In the genomic region with DNA sequence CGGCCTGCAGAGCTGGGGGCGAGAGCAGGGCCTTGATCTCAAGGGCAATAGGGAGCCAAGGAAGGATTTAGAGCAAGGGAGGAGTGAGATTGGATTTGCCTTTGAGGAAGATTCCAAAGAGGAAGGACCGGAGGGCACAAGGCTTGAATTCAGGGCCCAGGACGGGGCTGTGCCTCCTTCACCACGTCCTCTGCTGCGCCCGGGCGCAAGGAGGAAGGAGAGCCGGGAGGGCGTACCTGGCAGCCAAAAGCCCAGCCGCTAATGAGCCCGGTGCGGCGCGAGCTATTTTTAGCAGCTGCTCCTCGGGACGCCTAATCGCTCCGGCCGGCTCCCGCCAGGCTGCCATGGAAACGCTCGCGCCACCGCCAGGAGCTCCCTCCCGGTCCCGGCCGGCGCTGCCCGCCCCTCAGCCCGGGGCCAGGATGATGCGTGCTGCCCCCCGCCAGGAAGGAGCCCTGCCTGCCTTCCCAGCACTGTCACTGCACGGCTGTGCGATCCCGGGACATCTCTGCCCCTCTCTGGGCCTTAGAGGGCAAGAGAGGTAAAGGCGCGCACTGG, we compare ENCODE assay signal across 9 cellular contexts. TPM values are rescaled to one million over a fixed set of nuclear protein-coding genes. Genes with fewer than 3 reads are reported as not detected.
DNase-seq lines count a peak whose midpoint lies in the region; ATAC-seq and TF ChIP-seq lines count a peak whose summit lies in the region.
"Had no signal": no experiment of that assay in that cellular context is flagged by ENCODE, and none has a peak within 500 bp of the region (broad histone marks: within the 10 kb centered on the region; RNA-seq: fewer than 3 reads in every experiment).

No MANE protein-coding gene starts in this region.

- H3K27ac ChIP-seq in iPS-18a (ENCODE audit: low read length) (peak overlapping the region; percentile 57), thoracic aorta (no peak overlapping the region)

- DNase-seq in NCI-H1436 (lab: John Stamatoyannopoulos, UW), result peak; percentile 52
- no peak for DNase-seq in NCI-H1436 treated with DMSO at 0.1 percent for 48 hours (lab: John Stamatoyannopoulos, UW)
- DNase-seq in astrocyte of the spinal cord (ENCODE audit: low read depth, low spot score), result peak; percentile 61
- DNase-seq in thoracic aorta (ENCODE audit: low spot score), result no peak
- no peak for DNase-seq in stimulated activated CD8-positive, alpha-beta memory T cell treated with anti-CD3 and anti-CD28 coated beads, Interleukin-4, amount 100 ng/mL, for 48 hours
- DNase-seq in activated naive CD4-positive, alpha-beta T cell treated with anti-CD3 and anti-CD28 coated beads, Interleukin-2, amount 50 U/mL, for 16 hours, result no peak
- DNase-seq: activated T-cell treated with anti-CD3 and anti-CD28 coated beads for 4 hours had no signal

- H3K4me1 ChIP-seq in iPS-18a (ENCODE audit: control insufficient read depth, low read depth, low read length) (peaks cover 8% of the 10 kb centered on the region), thoracic aorta (ENCODE audit: control insufficient read depth in 1 of 2, low read depth in 2 of 2) (peaks cover 6 to 8% of the 10 kb centered on the region in 2 donors)

- in situ Hi-C loops in astrocyte of the spinal cord (cut with HindIII; ENCODE audit: low sequenced_read_pairs), result no loop called here

- H3K9ac ChIP-seq in iPS-18a (ENCODE audit: low read length), result peak overlapping the region; percentile 12

- H3K9me3 ChIP-seq in iPS-18a (ENCODE audit: control insufficient read depth, low read depth, low read length) (peaks cover 3% of the 10 kb centered on the region), thoracic aorta (peaks cover 14% of the 10 kb centered on the region)

- TF ChIP-seq CTCF in astrocyte of the spinal cord (IDR thresholded peaks at IDR 0.05; ENCODE audit: low read depth, low read length), result no peak
- TF ChIP-seq CTCF in thoracic aorta (IDR thresholded peaks at IDR 0.05), result no peak

- H3K36me3 ChIP-seq in iPS-18a (ENCODE audit: control insufficient read depth, low read depth, low read length) (no peaks in the 10 kb centered on the region), thoracic aorta (no peaks in the 10 kb centered on the region)

- no peaks in the 10 kb centered on the region for H3K27me3 ChIP-seq in iPS-18a (ENCODE audit: control insufficient read depth, insufficient read depth, low read length)
- no peaks in the 10 kb centered on the region for H3K27me3 ChIP-seq in thoracic aorta (replicated peaks; ENCODE audit: insufficient read depth)

- no peak overlapping the region for H3K4me3 ChIP-seq in astrocyte of the spinal cord (ENCODE audit: low read depth, low read length)
- peak overlapping the region; percentile 33 for H3K4me3 ChIP-seq in iPS-18a (ENCODE audit: low read length)
- H3K4me3 ChIP-seq in thoracic aorta, result peak overlapping the region; percentile 39

- no peak for ATAC-seq in thoracic aorta (ENCODE audit: insufficient number of reproducible peaks, low FRiP score, low read depth)
- no peak for ATAC-seq in GM19455 (IDR thresholded peaks at IDR 0.05; ENCODE audit: unreplicated experiment)

RNA-seq across cellular contexts. Expression of a gene that starts 31.3 kb away (rescaled TPM):
- 1 to 10 TPM in 1 of 2 donors, under 1 TPM in 1; 0.56 to 2.0 TPM for total RNA-seq in thoracic aorta

Comparison
In these comparisons a context has a peak if more than half of its experiments do, and no peak if none do; other contexts are left out.
1. DNase-seq: peak in NCI-H1436 (single experiment) and astrocyte of the spinal cord (single experiment); none in NCI-H1436 treated with DMSO at 0.1 percent for 48 hours (single experiment), thoracic aorta (single experiment), stimulated activated CD8-positive, alpha-beta memory T cell treated with anti-CD3 and anti-CD28 coated beads, Interleukin-4, amount 100 ng/mL, for 48 hours (single experiment) and activated naive CD4-positive, alpha-beta T cell treated with anti-CD3 and anti-CD28 coated beads, Interleukin-2, amount 50 U/mL, for 16 hours (single experiment).